In the genomic region with DNA sequence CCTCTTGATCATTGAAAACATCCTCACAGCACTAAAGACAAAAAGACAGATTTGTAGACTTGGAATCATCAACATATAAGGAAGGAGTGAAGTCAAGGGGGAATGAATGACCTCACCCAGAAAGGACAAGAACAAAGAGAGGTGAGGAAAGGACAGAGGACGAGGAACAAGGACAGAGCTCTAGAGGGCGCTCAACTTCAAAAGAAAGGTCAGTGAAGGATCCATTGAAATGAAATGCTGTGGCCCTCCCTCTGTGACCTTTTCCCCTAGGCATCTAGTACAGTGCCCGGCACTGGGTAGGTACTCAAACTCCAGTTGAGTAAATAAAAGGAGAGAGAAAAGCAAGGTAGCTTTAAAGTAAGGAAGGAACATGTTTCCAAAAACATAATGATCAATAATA, we compare ENCODE assay signal across 9 cellular contexts. TPM values are rescaled to one million over a fixed set of nuclear protein-coding genes. Genes with fewer than 3 reads are reported as not detected.
DNase-seq lines count a peak whose midpoint lies in the region; ATAC-seq and TF ChIP-seq lines count a peak whose summit lies in the region.
"Had no signal": no experiment of that assay in that cellular context is flagged by ENCODE, and none has a peak within 500 bp of the region (broad histone marks: within the 10 kb centered on the region; RNA-seq: fewer than 3 reads in every experiment).

No MANE protein-coding gene starts in this region.

- no peak overlapping the region for H3K9ac ChIP-seq in MM.1S (ENCODE audit: low read length)

- H4K20me1 ChIP-seq in MM.1S (ENCODE audit: insufficient read depth, low read length): no peaks in the 10 kb centered on the region

- peaks cover 0 to 2% of the 10 kb centered on the region in 2 donors for H3K9me3 Mint-ChIP-seq in activated T-cell treated with anti-CD3 and anti-CD28 coated beads, Interleukin-2, amount 50 U/mL, for 72 hours
- peaks cover 5% of the 10 kb centered on the region for H3K9me3 Mint-ChIP-seq in osteocyte (ENCODE audit: unreplicated experiment)

- H3K4me1 Mint-ChIP-seq in activated T-cell treated with anti-CD3 and anti-CD28 coated beads, Interleukin-2, amount 50 U/mL, for 72 hours (ENCODE audit: low read depth): peaks cover 16% of the 10 kb centered on the region
- no peaks in the 10 kb centered on the region for H3K4me1 Mint-ChIP-seq in osteocyte (ENCODE audit: unreplicated experiment)

- no peak overlapping the region for H3K4me2 ChIP-seq in MM.1S (ENCODE audit: low read depth, low read length)

- peak overlapping the region; percentile 80 for H3K27ac Mint-ChIP-seq in activated T-cell treated with anti-CD3 and anti-CD28 coated beads, Interleukin-2, amount 50 U/mL, for 72 hours
- no peak overlapping the region for H3K27ac Mint-ChIP-seq in osteocyte (ENCODE audit: unreplicated experiment)

- no peaks in the 10 kb centered on the region for H3K79me2 ChIP-seq in MM.1S (ENCODE audit: low read length)

- peak; percentile 24 to 51 for DNase-seq in activated T-cell treated with anti-CD3 and anti-CD28 coated beads, Interleukin-2, amount 50 U/mL, for 72 hours
- DNase-seq in activated T-cell treated with anti-CD3 and anti-CD28 coated beads, Interleukin-2, amount 50 U/mL, for 1 hour: no peak
- DNase-seq in MM.1S: peak; percentile 41
- DNase-seq in amniotic epithelial cell (ENCODE audit: low read depth): peak; percentile 51
- DNase-seq in osteocyte (ENCODE audit: extremely low spot score, unreplicated experiment): no peak
- DNase-seq in stimulated activated CD4-positive, alpha-beta T cell treated with anti-CD3 and anti-CD28 coated beads, Interleukin-4, amount 100 ng/mL, for 1 hour: no peak

- peaks cover 14% of the 10 kb centered on the region for H3K27me3 Mint-ChIP-seq in activated T-cell treated with anti-CD3 and anti-CD28 coated beads, Interleukin-2, amount 50 U/mL, for 72 hours (ENCODE audit: low read depth)
- H3K27me3 Mint-ChIP-seq in osteocyte (ENCODE audit: unreplicated experiment): peaks cover 21% of the 10 kb centered on the region

- H3K4me1 ChIP-seq in MM.1S (ENCODE audit: low read length): no peaks in the 10 kb centered on the region

- H3F3A ChIP-seq in MM.1S (ENCODE audit: insufficient read depth, low read length): no peaks in the 10 kb centered on the region

- H3K9me3 ChIP-seq in MM.1S (replicated peaks; ENCODE audit: insufficient read depth, low read length): no peaks in the 10 kb centered on the region

- H3K27me3 ChIP-seq in MM.1S (replicated peaks; ENCODE audit: insufficient read depth, low read length): no peaks in the 10 kb centered on the region

- H3K4me3 ChIP-seq in MM.1S (ENCODE audit: low read length): no peak overlapping the region
- H3K4me3 ChIP-seq: skin epidermis had no signal

- H3K4me3 Mint-ChIP-seq in activated T-cell treated with anti-CD3 and anti-CD28 coated beads, Interleukin-2, amount 50 U/mL, for 72 hours: peak overlapping the region; percentile 29 to 49
- H3K4me3 Mint-ChIP-seq in osteocyte (ENCODE audit: unreplicated experiment): no peak overlapping the region

- ATAC-seq in activated T-cell treated with anti-CD3 and anti-CD28 coated beads, Interleukin-2, amount 50 U/mL, for 72 hours (replicated peaks in 1 of 2): peak; percentile 36 to 73
- no peak for ATAC-seq in HG03354 (IDR thresholded peaks at IDR 0.05; ENCODE audit: poor library complexity, severe bottlenecking, unreplicated experiment)
- ATAC-seq in HG03378 (IDR thresholded peaks at IDR 0.05; ENCODE audit: unreplicated experiment): no peak

- H2AFZ ChIP-seq in MM.1S (ENCODE audit: low read length): no peak overlapping the region

- TF ChIP-seq CTCF in MM.1S (IDR thresholded peaks at IDR 0.05; ENCODE audit: low read length) (peak; percentile 51), osteocyte (IDR thresholded peaks at IDR 0.05) (peak; percentile 10)

- H3K36me3 ChIP-seq in MM.1S (replicated peaks; ENCODE audit: insufficient read depth, low read length): no peaks in the 10 kb centered on the region

- peaks cover 2 to 6% of the 10 kb centered on the region in 2 donors for H3K36me3 Mint-ChIP-seq in activated T-cell treated with anti-CD3 and anti-CD28 coated beads, Interleukin-2, amount 50 U/mL, for 72 hours (ENCODE audit: insufficient read depth in 2 of 2)
- no peaks in the 10 kb centered on the region for H3K36me3 Mint-ChIP-seq in osteocyte (ENCODE audit: unreplicated experiment)

- no peak overlapping the region for H3K27ac ChIP-seq in MM.1S (ENCODE audit: low read length)
- H3K27ac ChIP-seq: skin epidermis had no signal

- no peaks in the 10 kb centered on the region for H3K9me2 ChIP-seq in MM.1S (replicated peaks; ENCODE audit: insufficient read depth, low read length)

RNA-seq across cellular contexts. Expression of a gene that starts 2.6 kb away (rescaled TPM):
- total RNA-seq in activated T-cell treated with anti-CD3 and anti-CD28 coated beads, Interleukin-2, amount 50 U/mL, for 72 hours: 10 to 100 TPM; 14.0 to 21.3 TPM
- total RNA-seq in osteocyte: not detected in 2 replicates

Comparison
In these comparisons a context has a peak if more than half of its experiments do, and no peak if none do; other contexts are left out.
1. DNase-seq: peak in activated T-cell treated with anti-CD3 and anti-CD28 coated beads, Interleukin-2, amount 50 U/mL, for 72 hours (2 of 2), MM.1S (single experiment) and amniotic epithelial cell (single experiment); none in activated T-cell treated with anti-CD3 and anti-CD28 coated beads, Interleukin-2, amount 50 U/mL, for 1 hour (single experiment), osteocyte (single experiment) and stimulated activated CD4-positive, alpha-beta T cell treated with anti-CD3 and anti-CD28 coated beads, Interleukin-4, amount 100 ng/mL, for 1 hour (single experiment).
2. ATAC-seq: peak in activated T-cell treated with anti-CD3 and anti-CD28 coated beads, Interleukin-2, amount 50 U/mL, for 72 hours (2 of 2); none in HG03354 (single experiment) and HG03378 (single experiment).
3. RNA of a gene that starts 2.6 kb away (total RNA-seq): 14.0 to 21.3 TPM in activated T-cell treated with anti-CD3 and anti-CD28 coated beads, Interleukin-2, amount 50 U/mL, for 72 hours; not detected in osteocyte; every median in the first group is over 10 times any median in the second.